In genomic region chr16:30567160-30567990, GRCh38 we compare ENCODE assay signal across 8 cellular contexts. TPM values are rescaled to one million over a fixed set of nuclear protein-coding genes. Genes with fewer than 3 reads are reported as not detected.
DNase-seq lines count a peak whose midpoint lies in the region; ATAC-seq and TF ChIP-seq lines count a peak whose summit lies in the region.

No MANE protein-coding gene starts in this region.

- peak; percentile 58 to 68 for ATAC-seq in activated CD4-positive, CD25-positive, alpha-beta regulatory T cell treated with anti-CD3 and anti-CD28 coated beads, Interleukin-2, amount 50 U/mL, for 24 hours
- ATAC-seq in left lobe of liver (no peak), WTC11 (no peak)

- H3K36me3 Mint-ChIP-seq in dendritic cell treated with granulocyte-macrophage colony-stimulating factor and Interleukin-4, amounts not matched to agents 40 ng/mL and 50 ng/mL, for 4 days (ENCODE audit: low read depth): no peaks in the 10 kb centered on the region
- no peaks in the 10 kb centered on the region for H3K36me3 Mint-ChIP-seq in WTC11

- POLR2A ChIA-PET in WTC11 (lab: Charles Lee): interaction anchor here (0.7 kb wide), 1 partner anchor 70 kb away, joined by 4 read pairs; no protein-coding TSS in a partner anchor

- CTCF ChIA-PET in WTC11 (lab: Charles Lee): interaction anchor here (1.1 kb wide), 1 partner anchor 32 kb away, joined by 3 read pairs; no protein-coding TSS in a partner anchor

- H3K27ac Mint-ChIP-seq in dendritic cell treated with granulocyte-macrophage colony-stimulating factor and Interleukin-4, amounts not matched to agents 40 ng/mL and 50 ng/mL, for 4 days: peak overlapping the region; percentile 43
- no peak overlapping the region for H3K27ac Mint-ChIP-seq in WTC11

- peak; percentile 57 for DNase-seq in GM13977 (ENCODE audit: low spot score)
- peak; percentile 70 for DNase-seq in stimulated activated CD4-positive, alpha-beta T cell treated with anti-CD3 and anti-CD28 coated beads, Interleukin-2, amount 100 ng/mL, for 4 hours (ENCODE audit: low read depth)
- no peak for DNase-seq in NCI-H345 treated with DMSO at 0.1 percent for 48 hours (lab: John Stamatoyannopoulos, UW; ENCODE audit: unreplicated experiment)
- DNase-seq in left lobe of liver (ENCODE audit: low spot score): no peak
- DNase-seq in WTC11 (ENCODE audit: low spot score): no peak
- no peak for DNase-seq in UCSD-AML1 (lab: John Stamatoyannopoulos, UW; ENCODE audit: unreplicated experiment)

- peaks cover 8% of the 10 kb centered on the region for H3K27me3 Mint-ChIP-seq in dendritic cell treated with granulocyte-macrophage colony-stimulating factor and Interleukin-4, amounts not matched to agents 40 ng/mL and 50 ng/mL, for 4 days
- peaks cover 7% of the 10 kb centered on the region; the same call in 1 of the 2 replicates for H3K27me3 Mint-ChIP-seq in WTC11 (ENCODE audit: low read depth)

- peaks cover 48% of the 10 kb centered on the region for H3K4me1 Mint-ChIP-seq in dendritic cell treated with granulocyte-macrophage colony-stimulating factor and Interleukin-4, amounts not matched to agents 40 ng/mL and 50 ng/mL, for 4 days (ENCODE audit: low read depth)
- peaks cover 15% of the 10 kb centered on the region for H3K4me1 Mint-ChIP-seq in WTC11

- no peak overlapping the region for H3K4me3 Mint-ChIP-seq in dendritic cell treated with granulocyte-macrophage colony-stimulating factor and Interleukin-4, amounts not matched to agents 40 ng/mL and 50 ng/mL, for 4 days
- no peak overlapping the region for H3K4me3 Mint-ChIP-seq in WTC11

- in situ Hi-C loops in GM13977 (cut with MboI; ENCODE audit: low pct_unique_long_range_greater_than_20kb, low sequenced_read_pairs, unreplicated experiment): no loop called here

- TF ChIP-seq CTCF in GM13977 (IDR thresholded peaks at IDR 0.05; ENCODE audit: extremely low read depth, insufficient read depth, missing control alignments): no peak
- no peak for TF ChIP-seq CTCF in WTC11 (IDR thresholded peaks at IDR 0.05)

- no peaks in the 10 kb centered on the region for H3K9me3 Mint-ChIP-seq in dendritic cell treated with granulocyte-macrophage colony-stimulating factor and Interleukin-4, amounts not matched to agents 40 ng/mL and 50 ng/mL, for 4 days
- no peaks in the 10 kb centered on the region for H3K9me3 Mint-ChIP-seq in WTC11

- intact Hi-C loops in dendritic cell treated with granulocyte-macrophage colony-stimulating factor and Interleukin-4, amounts not matched to agents 40 ng/mL and 50 ng/mL, for 4 days (cut with micrococcal nuclease): no loop called here

TF ChIP-seq in WTC11, 78 proteins besides CTCF, POLR2A, EP300 and RAD21:
- no peak for TF ChIP-seq CBFB (CRISPR knock-in tag; IDR thresholded peaks at IDR 0.05; ENCODE audit: low read depth)
- no peak for TF ChIP-seq JAZF1 (CRISPR knock-in tag; IDR thresholded peaks at IDR 0.05)
- no peak for TF ChIP-seq ZBTB21 (CRISPR knock-in tag; IDR thresholded peaks at IDR 0.05; ENCODE audit: borderline replicate concordance)
- TF ChIP-seq NFATC4 (CRISPR knock-in tag; IDR thresholded peaks at IDR 0.05): no peak
- TF ChIP-seq E2F1 (CRISPR knock-in tag; IDR thresholded peaks at IDR 0.05): no peak
- no peak for TF ChIP-seq MXD4 (CRISPR knock-in tag; IDR thresholded peaks at IDR 0.05; ENCODE audit: borderline replicate concordance)
- TF ChIP-seq AR (CRISPR knock-in tag; IDR thresholded peaks at IDR 0.05): no peak
- TF ChIP-seq ZNF121 (CRISPR knock-in tag; IDR thresholded peaks at IDR 0.05): no peak
- TF ChIP-seq ZNF416 (CRISPR knock-in tag; IDR thresholded peaks at IDR 0.05): no peak
- TF ChIP-seq USF1 (CRISPR knock-in tag; IDR thresholded peaks at IDR 0.05): no peak
- no peak for TF ChIP-seq PRDM15 (CRISPR knock-in tag; IDR thresholded peaks at IDR 0.05)
- TF ChIP-seq ATF1 (CRISPR knock-in tag; IDR thresholded peaks at IDR 0.05): no peak
- no peak for TF ChIP-seq PRRX2 (CRISPR knock-in tag; IDR thresholded peaks at IDR 0.05)

RNA-seq across cellular contexts. Expression of gene ZNF688, which starts 4.1 kb away (rescaled TPM):
- total RNA-seq in left lobe of liver: 8.8 TPM
- total RNA-seq in WTC11 (2021): 4.2 to 6.0 TPM (median 4.9 TPM) in 3 replicates

RNA-seq across cellular contexts. Expression of gene ZNF764, which starts 9.2 kb away (rescaled TPM):
- total RNA-seq in left lobe of liver (6.3 TPM), WTC11 (2021) (9.0 to 10.4 TPM (median 9.1 TPM) in 3 replicates)

RNA-seq across cellular contexts. Expression of gene ZNF785, which starts 18.1 kb away (rescaled TPM):
- 11.8 TPM for total RNA-seq in left lobe of liver
- total RNA-seq in WTC11 (2021): 15.4 to 16.5 TPM (median 16.0 TPM) in 3 replicates

RNA-seq across cellular contexts. Expression of gene ZNF747, which starts 32.7 kb away (rescaled TPM):
- total RNA-seq in left lobe of liver (7.1 TPM), WTC11 (2021) (11.3 to 11.7 TPM (median 11.5 TPM) in 3 replicates)

RNA-seq across cellular contexts. Expression of gene ZNF768, which starts 41.0 kb away (rescaled TPM):
- total RNA-seq in left lobe of liver (21.7 TPM), WTC11 (2021) (35.9 to 43.0 TPM (median 42.4 TPM) in 3 replicates)

Comparison
In these comparisons a context has a peak if more than half of its experiments do, and no peak if none do; other contexts are left out.
1. DNase-seq: peak in GM13977 (single experiment) and stimulated activated CD4-positive, alpha-beta T cell treated with anti-CD3 and anti-CD28 coated beads, Interleukin-2, amount 100 ng/mL, for 4 hours (single experiment); none in NCI-H345 treated with DMSO at 0.1 percent for 48 hours (single experiment), left lobe of liver (single experiment), WTC11 (single experiment) and UCSD-AML1 (single experiment).
2. ATAC-seq: peak in activated CD4-positive, CD25-positive, alpha-beta regulatory T cell treated with anti-CD3 and anti-CD28 coated beads, Interleukin-2, amount 50 U/mL, for 24 hours (2 of 2); none in left lobe of liver (single experiment) and WTC11 (single experiment).